Comparison of ENCODE assay signal across 1 cellular context in genomic region chr17:39668141-39668924, GRCh38.
TF ChIP-seq lines count a peak whose summit lies in the region.

TSS of gene PNMT (plus strand) at chr17:39668453. CDS start at chr17:39668476, 23 bp downstream.

TF ChIP-seq in K562, 482 proteins besides CTCF, POLR2A, EP300 and RAD21 (continued from another document and continues in another):
- TF ChIP-seq REST (CRISPR knock-in tag; IDR thresholded peaks at IDR 0.05; ENCODE audit: low read depth) (peak; percentile 73; the same call in 1 of the 2 replicates), BCLAF1 (IDR thresholded peaks at IDR 0.05; ENCODE audit: borderline replicate concordance in 1 of 2, control insufficient read depth in 1 of 2, low read depth in 2 of 2, low read length in 1 of 2) (no peak), RREB1 (CRISPR knock-in tag; IDR thresholded peaks at IDR 0.05) (peak; percentile 69), BDP1 (IDR thresholded peaks at IDR 0.05; ENCODE audit: insufficient read depth, insufficient read length) (no peak), ELK1 (CRISPR knock-in tag; IDR thresholded peaks at IDR 0.05) (no peak), RBM25 (IDR thresholded peaks at IDR 0.05; ENCODE audit: low read depth, low read length, severe bottlenecking) (no peak), ZNF830 (CRISPR knock-in tag; IDR thresholded peaks at IDR 0.05) (no peak), PYGO2 (tag; IDR thresholded peaks at IDR 0.05) (no peak), E2F5 (CRISPR knock-in tag; IDR thresholded peaks at IDR 0.05) (no peak), KLF1 (tag; IDR thresholded peaks at IDR 0.05) (peak; percentile 69; the same call in 1 of the 2 replicates), CBX1 (IDR thresholded peaks at IDR 0.05; ENCODE audit: low read depth) (peak; percentile 74; the same call in 1 of the 2 replicates), HNRNPH1 (optimal IDR thresholded peaks at IDR 0.05; ENCODE audit: low read depth, low read length) (no peak), ZNF143 (CRISPR knock-in tag; IDR thresholded peaks at IDR 0.05) (no peak), ZBTB11 (CRISPR knock-in tag; IDR thresholded peaks at IDR 0.05) (peak in 2 of 3 experiments; percentile 18 to 43; a peak in 1 of 6 replicates), MYNN (IDR thresholded peaks at IDR 0.05) (no peak), MYNN (CRISPR knock-in tag; IDR thresholded peaks at IDR 0.05) (no peak), HES1 (IDR thresholded peaks at IDR 0.05; ENCODE audit: low read depth) (no peak), ZNF263 (CRISPR knock-in tag; IDR thresholded peaks at IDR 0.05; ENCODE audit: borderline replicate concordance) (no peak), NFE2 (IDR thresholded peaks at IDR 0.05; ENCODE audit: low read depth) (no peak), PCBP2 (IDR thresholded peaks at IDR 0.05; ENCODE audit: low read depth, low read length, poor library complexity, severe bottlenecking) (no peak), FOXP1 (CRISPR knock-in tag; IDR thresholded peaks at IDR 0.05) (peak; percentile 42; the same call in 1 of the 2 replicates), HDAC3 (IDR thresholded peaks at IDR 0.05; ENCODE audit: borderline replicate concordance, partially characterized antibody) (no peak), NFIX (CRISPR knock-in tag; IDR thresholded peaks at IDR 0.05; ENCODE audit: low read depth) (no peak), HDGF (IDR thresholded peaks at IDR 0.05) (no peak), TEAD4 (IDR thresholded peaks at IDR 0.05; ENCODE audit: low read length) (peak; percentile 23; the same call in 1 of the 2 replicates), TEAD4 (CRISPR knock-in tag; IDR thresholded peaks at IDR 0.05; ENCODE audit: borderline replicate concordance) (no peak), ZNF324 (CRISPR knock-in tag; IDR thresholded peaks at IDR 0.05) (no peak), HMG20B (CRISPR knock-in tag; IDR thresholded peaks at IDR 0.05) (no peak), ZNF695 (CRISPR knock-in tag; IDR thresholded peaks at IDR 0.05) (no peak), ZNF282 (CRISPR knock-in tag; IDR thresholded peaks at IDR 0.05) (no peak; the same call in 1 of the 2 replicates)
- TF ChIP-seq, protein P1, sequence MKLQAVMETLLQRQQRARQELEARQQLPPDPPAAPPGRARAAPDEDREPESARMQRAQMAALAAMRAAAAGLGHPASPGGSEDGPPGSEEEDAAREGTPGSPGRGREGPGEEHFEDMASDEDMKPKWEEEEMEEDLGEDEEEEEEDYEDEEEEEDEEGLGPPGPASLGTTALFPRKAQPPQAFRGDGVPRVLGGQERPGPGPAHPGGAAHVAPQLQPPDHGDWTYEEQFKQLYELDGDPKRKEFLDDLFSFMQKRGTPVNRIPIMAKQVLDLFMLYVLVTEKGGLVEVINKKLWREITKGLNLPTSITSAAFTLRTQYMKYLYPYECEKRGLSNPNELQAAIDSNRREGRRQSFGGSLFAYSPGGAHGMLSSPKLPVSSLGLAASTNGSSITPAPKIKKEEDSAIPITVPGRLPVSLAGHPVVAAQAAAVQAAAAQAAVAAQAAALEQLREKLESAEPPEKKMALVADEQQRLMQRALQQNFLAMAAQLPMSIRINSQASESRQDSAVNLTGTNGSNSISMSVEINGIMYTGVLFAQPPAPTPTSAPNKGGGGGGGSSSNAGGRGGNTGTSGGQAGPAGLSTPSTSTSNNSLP (IDR thresholded peaks at IDR 0.05; ENCODE audit: borderline replicate concordance, low read depth, low read length), result no peak
- TF ChIP-seq, protein P2, sequence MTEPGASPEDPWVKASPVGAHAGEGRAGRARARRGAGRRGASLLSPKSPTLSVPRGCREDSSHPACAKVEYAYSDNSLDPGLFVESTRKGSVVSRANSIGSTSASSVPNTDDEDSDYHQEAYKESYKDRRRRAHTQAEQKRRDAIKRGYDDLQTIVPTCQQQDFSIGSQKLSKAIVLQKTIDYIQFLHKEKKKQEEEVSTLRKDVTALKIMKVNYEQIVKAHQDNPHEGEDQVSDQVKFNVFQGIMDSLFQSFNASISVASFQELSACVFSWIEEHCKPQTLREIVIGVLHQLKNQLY (CRISPR knock-in tag; conservative IDR thresholded peaks at IDR 0.05), result no peak
- TF ChIP-seq, protein P3, sequence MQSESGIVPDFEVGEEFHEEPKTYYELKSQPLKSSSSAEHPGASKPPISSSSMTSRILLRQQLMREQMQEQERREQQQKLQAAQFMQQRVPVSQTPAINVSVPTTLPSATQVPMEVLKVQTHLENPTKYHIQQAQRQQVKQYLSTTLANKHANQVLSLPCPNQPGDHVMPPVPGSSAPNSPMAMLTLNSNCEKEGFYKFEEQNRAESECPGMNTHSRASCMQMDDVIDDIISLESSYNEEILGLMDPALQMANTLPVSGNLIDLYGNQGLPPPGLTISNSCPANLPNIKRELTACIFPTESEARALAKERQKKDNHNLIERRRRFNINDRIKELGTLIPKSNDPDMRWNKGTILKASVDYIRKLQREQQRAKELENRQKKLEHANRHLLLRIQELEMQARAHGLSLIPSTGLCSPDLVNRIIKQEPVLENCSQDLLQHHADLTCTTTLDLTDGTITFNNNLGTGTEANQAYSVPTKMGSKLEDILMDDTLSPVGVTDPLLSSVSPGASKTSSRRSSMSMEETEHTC (IDR thresholded peaks at IDR 0.05), result no peak
